In genomic region chr3:147513785-147514184, GRCh38 we compare ENCODE assay signal across 16 cellular contexts.
"Had no signal": no experiment of that assay in that cellular context is flagged by ENCODE, and none has a peak within 500 bp of the region (broad histone marks: within the 10 kb centered on the region; RNA-seq: fewer than 3 reads in every experiment).

No MANE protein-coding gene starts in this region.

- DNase-seq: activated gamma-delta T cell treated with Interleukin-2 at 50 U/mL for 16 hours; activated T-cell treated with anti-CD3 and anti-CD28 coated beads, Interleukin-2, amount 50 U/mL, for 1 hour; anterior cingulate cortex; body of pancreas; effector memory CD4-positive, alpha-beta T cell; gastrocnemius medialis; head of caudate nucleus; hypothalamus; left ventricle myocardium inferior; pancreas; psoas muscle; stimulated activated CD4-positive, alpha-beta T cell treated with anti-CD3 and anti-CD28 coated beads, Interleukin-4, amount 100 ng/mL, for 24 hours; stimulated activated naive CD8-positive, alpha-beta T cell treated with anti-CD3 and anti-CD28 coated beads, Interleukin-15, Interleukin-2, amounts not matched to agents 100 U/mL and 50 U/mL, for 24 hours; T-helper 1 cell; upper lobe of right lung had no signal

- ATAC-seq: body of pancreas; gastrocnemius medialis; natural killer cell treated with Interleukin-12 subunit alpha and Interleukin-12 subunit beta and Interleukin-15 and Interleukin-18, amount 100 ng/mL, for 72 hours; pancreas; psoas muscle; stimulated activated naive CD8-positive, alpha-beta T cell treated with anti-CD3 and anti-CD28 coated beads, Interleukin-15, Interleukin-2, amounts not matched to agents 100 U/mL and 50 U/mL, for 24 hours; upper lobe of right lung had no signal
